22 cellular contexts compared by ENCODE assay signal in genomic region chr15:101590785-101591184, GRCh38.
"Had no signal": no experiment of that assay in that cellular context is flagged by ENCODE, and none has a peak within 500 bp of the region (broad histone marks: within the 10 kb centered on the region; RNA-seq: fewer than 3 reads in every experiment).

No MANE protein-coding gene starts in this region.

- FAIRE-seq: endothelial cell of umbilical vein, islet of Langerhans, keratinocyte had no signal

- H3K4me3 ChIP-seq: coronary artery, dorsolateral prefrontal cortex, esophagus muscularis mucosa, gastrocnemius medialis, heart right ventricle, left lung, lower lobe of right lung, mucosa of descending colon had no signal

- H3K9me3 ChIP-seq: gastrocnemius medialis, left lung, lower lobe of right lung, mucosa of descending colon had no signal

- ATAC-seq: foreskin keratinocyte, gastrocnemius medialis, heart right ventricle, left cardiac atrium, left lung, left ventricle myocardium superior, lower lobe of right lung, mucosa of descending colon had no signal

- H3K27ac ChIP-seq: coronary artery, dorsolateral prefrontal cortex, esophagus muscularis mucosa, foreskin keratinocyte, gastrocnemius medialis, heart right ventricle, left lung, lower lobe of right lung had no signal

- H3K4me1 ChIP-seq: esophagus muscularis mucosa, foreskin keratinocyte, gastrocnemius medialis, heart right ventricle, left lung, lower lobe of right lung had no signal

- DNase-seq: dermis blood vessel endothelial cell; dorsolateral prefrontal cortex; effector CD4-positive, alpha-beta T cell; effector memory CD4-positive, alpha-beta T cell; foreskin keratinocyte; gastrocnemius medialis; glutamatergic neuron; head of caudate nucleus; heart right ventricle; hippocampal formation; left cardiac atrium; left lung; left ventricle myocardium superior; lower lobe of right lung; mesenchymal stem cell; mucosa of descending colon; naive B cell had no signal

- H3K36me3 ChIP-seq: esophagus muscularis mucosa, gastrocnemius medialis, heart right ventricle, left lung, lower lobe of right lung had no signal

- H3K27me3 ChIP-seq: esophagus muscularis mucosa, gastrocnemius medialis, left lung had no signal
